19 cellular contexts compared by ENCODE assay signal in the genomic region with DNA sequence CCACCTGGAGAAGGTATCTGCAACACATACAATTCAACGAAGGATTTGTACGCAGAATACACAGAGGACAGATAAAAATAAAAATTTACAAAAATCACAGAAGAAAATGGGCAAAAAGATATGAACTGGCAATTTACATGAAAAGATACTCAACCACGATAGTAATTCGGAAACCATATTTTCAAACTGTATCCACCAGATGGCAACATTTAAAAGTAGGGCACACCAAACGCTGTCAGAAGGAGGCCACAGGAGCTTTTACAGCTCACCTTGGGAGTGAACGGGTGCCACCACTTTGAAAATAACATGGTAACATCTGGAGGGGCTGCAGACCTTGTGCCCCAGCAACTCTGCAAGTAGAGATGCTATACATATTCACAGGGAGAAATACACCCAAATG.
DNase-seq lines count a peak whose midpoint lies in the region; ATAC-seq, FAIRE-seq and TF ChIP-seq lines count a peak whose summit lies in the region.
"Had no signal": no experiment of that assay in that cellular context is flagged by ENCODE, and none has a peak within 500 bp of the region (broad histone marks: within the 10 kb centered on the region; RNA-seq: fewer than 3 reads in every experiment).

No MANE protein-coding gene starts in this region.

- no peak overlapping the region for H3K4me3 ChIP-seq in fibroblast of mammary gland (ENCODE audit: control insufficient read depth, low read depth, low read length)
- H3K4me3 ChIP-seq: BLaER1, K562 had no signal

- ATAC-seq in HG03045 (IDR thresholded peaks at IDR 0.05; ENCODE audit: unreplicated experiment): no peak
- ATAC-seq: K562, SK-N-SH treated with all-trans-retinoic acid at 6 μM for 48 hours had no signal

- DNase-seq in ELR (ENCODE audit: low read depth) (peak; percentile 17), NCI-H524 treated with DMSO at 0.1 percent for 48 hours (lab: John Stamatoyannopoulos, UW) (peak; percentile 6), fibroblast of mammary gland (ENCODE audit: low read depth) (peak; percentile 2), HUDEP-2 (lab: John Stamatoyannopoulos, UW; ENCODE audit: unreplicated experiment in 76 of 76) (no peak), NCI-H2171 treated with DMSO at 0.1 percent for 48 hours (lab: John Stamatoyannopoulos, UW) (no peak), NCI-H526 treated with DMSO at 0.1 percent for 48 hours (lab: John Stamatoyannopoulos, UW) (no peak)
- DNase-seq: activated CD4-positive, alpha-beta memory T cell treated with anti-CD3 and anti-CD28 coated beads for 36 hours; activated naive CD8-positive, alpha-beta T cell treated with anti-CD3 and anti-CD28 coated beads for 36 hours; activated T-cell treated with anti-CD3 and anti-CD28 coated beads, Interleukin-2, amount 50 U/mL, for 48 hours; NCI-H1436; NCI-H345; stimulated activated CD4-positive, alpha-beta T cell treated with anti-CD3 and anti-CD28 coated beads, Interleukin-4, amount 100 ng/mL, for 1 hour had no signal

- peak; percentile 9 for TF ChIP-seq CTCF in fibroblast of mammary gland (conservative IDR thresholded peaks at IDR 0.05; ENCODE audit: control insufficient read depth, insufficient read depth, low read depth, low read length)

- FAIRE-seq in A204.1 (lab: Jason Lieb, UNC): peak; percentile 51
- FAIRE-seq: GM19239, K562, TTC549 had no signal

Comparison
In these comparisons a context has a peak if more than half of its experiments do, and no peak if none do; other contexts are left out.
1. DNase-seq: peak in ELR (single experiment), NCI-H524 treated with DMSO at 0.1 percent for 48 hours (single experiment) and fibroblast of mammary gland (single experiment); none in HUDEP-2 (0 of 76), NCI-H2171 treated with DMSO at 0.1 percent for 48 hours (single experiment) and NCI-H526 treated with DMSO at 0.1 percent for 48 hours (single experiment).